Comparison of ENCODE assay signal across 6 cellular contexts in the genomic region with DNA sequence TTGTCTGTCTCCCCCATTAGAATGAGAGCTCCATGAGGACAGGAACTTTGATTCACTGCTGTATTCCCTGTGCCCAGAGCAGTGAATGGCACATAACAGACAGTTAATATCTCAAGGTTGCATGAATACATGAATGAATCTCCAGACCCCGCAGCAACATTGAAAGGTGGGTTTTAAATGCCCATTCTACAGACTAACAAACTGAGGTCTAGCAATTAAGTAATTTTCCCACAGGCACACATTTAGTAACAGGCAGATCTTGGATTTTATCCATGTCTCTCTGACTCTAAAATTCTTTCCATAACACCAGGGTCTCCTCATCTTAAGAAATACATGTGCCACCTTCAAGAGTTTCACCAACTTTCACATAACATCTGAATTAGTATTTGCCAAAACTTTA.
"Had no signal": no experiment of that assay in that cellular context is flagged by ENCODE, and none has a peak within 500 bp of the region (broad histone marks: within the 10 kb centered on the region; RNA-seq: fewer than 3 reads in every experiment).

No MANE protein-coding gene starts in this region.

- DNase-seq: KBM-7, KG1 had no signal

- H3K9ac ChIP-seq: KMS-11 had no signal

- H3K4me2 ChIP-seq: KMS-11 had no signal

- H3K4me1 Mint-ChIP-seq: IgD-negative memory B cell had no signal

- H3K27ac ChIP-seq: HL-60, KMS-11 had no signal

- FAIRE-seq: HTR-8/SVneo had no signal

- H3K27ac Mint-ChIP-seq: IgD-negative memory B cell had no signal

- H3K9me3 Mint-ChIP-seq: IgD-negative memory B cell had no signal

- H3K27me3 Mint-ChIP-seq: IgD-negative memory B cell had no signal
